In the genomic region with DNA sequence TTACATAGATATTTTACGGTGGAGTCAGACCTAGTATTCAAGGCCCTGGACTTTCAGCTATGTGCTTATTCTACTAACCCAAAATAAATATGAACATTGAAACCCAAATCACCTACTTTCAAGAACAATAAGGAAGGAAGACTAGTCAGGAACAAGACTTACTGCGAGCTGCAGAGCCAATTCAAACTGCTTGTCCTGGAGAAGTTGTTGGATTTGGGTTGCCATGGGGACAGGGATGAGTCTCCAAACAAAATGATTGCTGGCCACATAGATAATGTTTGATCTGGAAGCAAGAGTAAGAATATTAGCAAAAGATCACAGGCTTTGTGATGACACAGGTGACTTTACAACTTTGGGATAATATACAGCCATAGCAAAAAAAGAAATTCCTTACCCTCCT, we compare ENCODE assay signal across 2 cellular contexts.
TF ChIP-seq lines count a peak whose summit lies in the region.

No MANE protein-coding gene starts in this region.

TF ChIP-seq in HepG2, 621 proteins besides CTCF, POLR2A, EP300 and RAD21:
- TF ChIP-seq, protein P1, sequence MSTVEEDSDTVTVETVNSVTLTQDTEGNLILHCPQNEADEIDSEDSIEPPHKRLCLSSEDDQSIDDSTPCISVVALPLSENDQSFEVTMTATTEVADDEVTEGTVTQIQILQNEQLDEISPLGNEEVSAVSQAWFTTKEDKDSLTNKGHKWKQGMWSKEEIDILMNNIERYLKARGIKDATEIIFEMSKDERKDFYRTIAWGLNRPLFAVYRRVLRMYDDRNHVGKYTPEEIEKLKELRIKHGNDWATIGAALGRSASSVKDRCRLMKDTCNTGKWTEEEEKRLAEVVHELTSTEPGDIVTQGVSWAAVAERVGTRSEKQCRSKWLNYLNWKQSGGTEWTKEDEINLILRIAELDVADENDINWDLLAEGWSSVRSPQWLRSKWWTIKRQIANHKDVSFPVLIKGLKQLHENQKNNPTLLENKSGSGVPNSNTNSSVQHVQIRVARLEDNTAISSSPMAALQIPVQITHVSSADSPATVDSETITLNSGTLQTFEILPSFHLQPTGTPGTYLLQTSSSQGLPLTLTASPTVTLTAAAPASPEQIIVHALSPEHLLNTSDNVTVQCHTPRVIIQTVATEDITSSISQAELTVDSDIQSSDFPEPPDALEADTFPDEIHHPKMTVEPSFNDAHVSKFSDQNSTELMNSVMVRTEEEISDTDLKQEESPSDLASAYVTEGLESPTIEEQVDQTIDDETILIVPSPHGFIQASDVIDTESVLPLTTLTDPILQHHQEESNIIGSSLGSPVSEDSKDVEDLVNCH (CRISPR knock-in tag; IDR thresholded peaks at IDR 0.05): no peak
- peak; percentile 47; the same call in 1 of the 2 replicates for TF ChIP-seq RFX1 (IDR thresholded peaks at IDR 0.05)

TF ChIP-seq in WTC11, 78 proteins besides CTCF, POLR2A, EP300 and RAD21:
- TF ChIP-seq, protein P2, sequence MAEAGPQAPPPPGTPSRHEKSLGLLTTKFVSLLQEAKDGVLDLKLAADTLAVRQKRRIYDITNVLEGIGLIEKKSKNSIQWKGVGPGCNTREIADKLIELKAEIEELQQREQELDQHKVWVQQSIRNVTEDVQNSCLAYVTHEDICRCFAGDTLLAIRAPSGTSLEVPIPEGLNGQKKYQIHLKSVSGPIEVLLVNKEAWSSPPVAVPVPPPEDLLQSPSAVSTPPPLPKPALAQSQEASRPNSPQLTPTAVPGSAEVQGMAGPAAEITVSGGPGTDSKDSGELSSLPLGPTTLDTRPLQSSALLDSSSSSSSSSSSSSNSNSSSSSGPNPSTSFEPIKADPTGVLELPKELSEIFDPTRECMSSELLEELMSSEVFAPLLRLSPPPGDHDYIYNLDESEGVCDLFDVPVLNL (CRISPR knock-in tag; IDR thresholded peaks at IDR 0.05; ENCODE audit: borderline replicate concordance, low read depth): no peak
- TF ChIP-seq, protein P3, sequence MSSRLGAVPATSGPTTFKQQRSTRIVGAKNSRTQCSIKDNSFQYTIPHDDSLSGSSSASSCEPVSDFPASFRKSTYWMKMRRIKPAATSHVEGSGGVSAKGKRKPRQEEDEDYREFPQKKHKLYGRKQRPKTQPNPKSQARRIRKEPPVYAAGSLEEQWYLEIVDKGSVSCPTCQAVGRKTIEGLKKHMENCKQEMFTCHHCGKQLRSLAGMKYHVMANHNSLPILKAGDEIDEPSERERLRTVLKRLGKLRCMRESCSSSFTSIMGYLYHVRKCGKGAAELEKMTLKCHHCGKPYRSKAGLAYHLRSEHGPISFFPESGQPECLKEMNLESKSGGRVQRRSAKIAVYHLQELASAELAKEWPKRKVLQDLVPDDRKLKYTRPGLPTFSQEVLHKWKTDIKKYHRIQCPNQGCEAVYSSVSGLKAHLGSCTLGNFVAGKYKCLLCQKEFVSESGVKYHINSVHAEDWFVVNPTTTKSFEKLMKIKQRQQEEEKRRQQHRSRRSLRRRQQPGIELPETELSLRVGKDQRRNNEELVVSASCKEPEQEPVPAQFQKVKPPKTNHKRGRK (CRISPR knock-in tag; IDR thresholded peaks at IDR 0.05; ENCODE audit: borderline replicate concordance): no peak
- TF ChIP-seq FOXP1 (CRISPR knock-in tag; IDR thresholded peaks at IDR 0.05; ENCODE audit: borderline replicate concordance) (no peak), ELF4 (CRISPR knock-in tag; IDR thresholded peaks at IDR 0.05; ENCODE audit: low read depth) (no peak), CBFB (CRISPR knock-in tag; IDR thresholded peaks at IDR 0.05; ENCODE audit: low read depth) (no peak), JUN (CRISPR knock-in tag; IDR thresholded peaks at IDR 0.05) (no peak), ZNF138 (CRISPR knock-in tag; conservative IDR thresholded peaks at IDR 0.05) (no peak), GABPB1 (CRISPR knock-in tag; IDR thresholded peaks at IDR 0.05) (no peak), EMX1 (CRISPR knock-in tag; IDR thresholded peaks at IDR 0.05) (no peak), ZNF219 (CRISPR knock-in tag; IDR thresholded peaks at IDR 0.05; ENCODE audit: borderline replicate concordance) (no peak), TCF7 (CRISPR knock-in tag; IDR thresholded peaks at IDR 0.05; ENCODE audit: low read depth) (no peak)
- TF ChIP-seq, protein P4, sequence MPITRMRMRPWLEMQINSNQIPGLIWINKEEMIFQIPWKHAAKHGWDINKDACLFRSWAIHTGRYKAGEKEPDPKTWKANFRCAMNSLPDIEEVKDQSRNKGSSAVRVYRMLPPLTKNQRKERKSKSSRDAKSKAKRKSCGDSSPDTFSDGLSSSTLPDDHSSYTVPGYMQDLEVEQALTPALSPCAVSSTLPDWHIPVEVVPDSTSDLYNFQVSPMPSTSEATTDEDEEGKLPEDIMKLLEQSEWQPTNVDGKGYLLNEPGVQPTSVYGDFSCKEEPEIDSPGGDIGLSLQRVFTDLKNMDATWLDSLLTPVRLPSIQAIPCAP (CRISPR knock-in tag; IDR thresholded peaks at IDR 0.05): no peak
- TF ChIP-seq, protein P5, sequence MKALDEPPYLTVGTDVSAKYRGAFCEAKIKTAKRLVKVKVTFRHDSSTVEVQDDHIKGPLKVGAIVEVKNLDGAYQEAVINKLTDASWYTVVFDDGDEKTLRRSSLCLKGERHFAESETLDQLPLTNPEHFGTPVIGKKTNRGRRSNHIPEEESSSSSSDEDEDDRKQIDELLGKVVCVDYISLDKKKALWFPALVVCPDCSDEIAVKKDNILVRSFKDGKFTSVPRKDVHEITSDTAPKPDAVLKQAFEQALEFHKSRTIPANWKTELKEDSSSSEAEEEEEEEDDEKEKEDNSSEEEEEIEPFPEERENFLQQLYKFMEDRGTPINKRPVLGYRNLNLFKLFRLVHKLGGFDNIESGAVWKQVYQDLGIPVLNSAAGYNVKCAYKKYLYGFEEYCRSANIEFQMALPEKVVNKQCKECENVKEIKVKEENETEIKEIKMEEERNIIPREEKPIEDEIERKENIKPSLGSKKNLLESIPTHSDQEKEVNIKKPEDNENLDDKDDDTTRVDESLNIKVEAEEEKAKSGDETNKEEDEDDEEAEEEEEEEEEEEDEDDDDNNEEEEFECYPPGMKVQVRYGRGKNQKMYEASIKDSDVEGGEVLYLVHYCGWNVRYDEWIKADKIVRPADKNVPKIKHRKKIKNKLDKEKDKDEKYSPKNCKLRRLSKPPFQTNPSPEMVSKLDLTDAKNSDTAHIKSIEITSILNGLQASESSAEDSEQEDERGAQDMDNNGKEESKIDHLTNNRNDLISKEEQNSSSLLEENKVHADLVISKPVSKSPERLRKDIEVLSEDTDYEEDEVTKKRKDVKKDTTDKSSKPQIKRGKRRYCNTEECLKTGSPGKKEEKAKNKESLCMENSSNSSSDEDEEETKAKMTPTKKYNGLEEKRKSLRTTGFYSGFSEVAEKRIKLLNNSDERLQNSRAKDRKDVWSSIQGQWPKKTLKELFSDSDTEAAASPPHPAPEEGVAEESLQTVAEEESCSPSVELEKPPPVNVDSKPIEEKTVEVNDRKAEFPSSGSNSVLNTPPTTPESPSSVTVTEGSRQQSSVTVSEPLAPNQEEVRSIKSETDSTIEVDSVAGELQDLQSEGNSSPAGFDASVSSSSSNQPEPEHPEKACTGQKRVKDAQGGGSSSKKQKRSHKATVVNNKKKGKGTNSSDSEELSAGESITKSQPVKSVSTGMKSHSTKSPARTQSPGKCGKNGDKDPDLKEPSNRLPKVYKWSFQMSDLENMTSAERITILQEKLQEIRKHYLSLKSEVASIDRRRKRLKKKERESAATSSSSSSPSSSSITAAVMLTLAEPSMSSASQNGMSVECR (CRISPR knock-in tag; IDR thresholded peaks at IDR 0.05; ENCODE audit: borderline replicate concordance): no peak
- TF ChIP-seq, protein P6, sequence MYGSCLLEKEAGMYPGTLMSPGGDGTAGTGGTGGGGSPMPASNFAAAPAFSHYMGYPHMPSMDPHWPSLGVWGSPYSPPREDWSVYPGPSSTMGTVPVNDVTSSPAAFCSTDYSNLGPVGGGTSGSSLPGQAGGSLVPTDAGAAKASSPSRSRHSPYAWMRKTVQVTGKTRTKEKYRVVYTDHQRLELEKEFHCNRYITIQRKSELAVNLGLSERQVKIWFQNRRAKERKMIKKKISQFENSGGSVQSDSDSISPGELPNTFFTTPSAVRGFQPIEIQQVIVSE (CRISPR knock-in tag; IDR thresholded peaks at IDR 0.05; ENCODE audit: borderline replicate concordance): no peak
- TF ChIP-seq, protein P7, sequence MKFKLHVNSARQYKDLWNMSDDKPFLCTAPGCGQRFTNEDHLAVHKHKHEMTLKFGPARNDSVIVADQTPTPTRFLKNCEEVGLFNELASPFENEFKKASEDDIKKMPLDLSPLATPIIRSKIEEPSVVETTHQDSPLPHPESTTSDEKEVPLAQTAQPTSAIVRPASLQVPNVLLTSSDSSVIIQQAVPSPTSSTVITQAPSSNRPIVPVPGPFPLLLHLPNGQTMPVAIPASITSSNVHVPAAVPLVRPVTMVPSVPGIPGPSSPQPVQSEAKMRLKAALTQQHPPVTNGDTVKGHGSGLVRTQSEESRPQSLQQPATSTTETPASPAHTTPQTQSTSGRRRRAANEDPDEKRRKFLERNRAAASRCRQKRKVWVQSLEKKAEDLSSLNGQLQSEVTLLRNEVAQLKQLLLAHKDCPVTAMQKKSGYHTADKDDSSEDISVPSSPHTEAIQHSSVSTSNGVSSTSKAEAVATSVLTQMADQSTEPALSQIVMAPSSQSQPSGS (CRISPR knock-in tag; IDR thresholded peaks at IDR 0.05; ENCODE audit: borderline replicate concordance, low read depth): no peak
- TF ChIP-seq, protein P8, sequence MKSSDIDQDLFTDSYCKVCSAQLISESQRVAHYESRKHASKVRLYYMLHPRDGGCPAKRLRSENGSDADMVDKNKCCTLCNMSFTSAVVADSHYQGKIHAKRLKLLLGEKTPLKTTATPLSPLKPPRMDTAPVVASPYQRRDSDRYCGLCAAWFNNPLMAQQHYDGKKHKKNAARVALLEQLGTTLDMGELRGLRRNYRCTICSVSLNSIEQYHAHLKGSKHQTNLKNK (CRISPR knock-in tag; IDR thresholded peaks at IDR 0.05): no peak
- TF ChIP-seq, protein P9, sequence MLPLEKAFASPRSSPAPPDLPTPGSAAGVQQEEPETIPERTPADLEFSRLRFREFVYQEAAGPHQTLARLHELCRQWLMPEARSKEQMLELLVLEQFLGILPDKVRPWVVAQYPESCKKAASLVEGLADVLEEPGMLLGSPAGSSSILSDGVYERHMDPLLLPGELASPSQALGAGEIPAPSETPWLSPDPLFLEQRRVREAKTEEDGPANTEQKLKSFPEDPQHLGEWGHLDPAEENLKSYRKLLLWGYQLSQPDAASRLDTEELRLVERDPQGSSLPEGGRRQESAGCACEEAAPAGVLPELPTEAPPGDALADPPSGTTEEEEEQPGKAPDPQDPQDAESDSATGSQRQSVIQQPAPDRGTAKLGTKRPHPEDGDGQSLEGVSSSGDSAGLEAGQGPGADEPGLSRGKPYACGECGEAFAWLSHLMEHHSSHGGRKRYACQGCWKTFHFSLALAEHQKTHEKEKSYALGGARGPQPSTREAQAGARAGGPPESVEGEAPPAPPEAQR (CRISPR knock-in tag; IDR thresholded peaks at IDR 0.05): no peak
